ENCODE assay signal across 14 cellular contexts in genomic region chr3:123870033-123870432, GRCh38. TPM values are rescaled to one million over a fixed set of nuclear protein-coding genes. Genes with fewer than 3 reads are reported as not detected.
A peak's percentile ranks its signal among the peaks of the same experiment; 100 is the strongest.
DNase-seq lines count a peak whose midpoint lies in the region; ATAC-seq, FAIRE-seq and TF ChIP-seq lines count a peak whose summit lies in the region.
"Had no signal": no experiment of that assay in that cellular context is flagged by ENCODE, and none has a peak within 500 bp of the region (broad histone marks: within the 10 kb centered on the region; RNA-seq: fewer than 3 reads in every experiment).

No MANE protein-coding gene starts in this region.

- H3K27me3 ChIP-seq in dorsolateral prefrontal cortex, result no peaks in the 10 kb centered on the region

- H3K27ac Mint-ChIP-seq in activated CD8-positive, alpha-beta T cell treated with anti-CD3 and anti-CD28 coated beads for 36 hours, result no peak overlapping the region
- no peak overlapping the region for H3K27ac Mint-ChIP-seq in activated CD8-positive, alpha-beta T cell treated with anti-CD3 and anti-CD28 coated beads, Interleukin-2, amount 10 ng/mL, durations not matched to agents 7 days and 5 days
- H3K27ac Mint-ChIP-seq in stimulated activated effector memory CD8-positive, alpha-beta T cell treated with anti-CD3 and anti-CD28 coated beads, Interleukin-12 subunit alpha, Interleukin-12 subunit beta, amount 100 ng/mL, for 72 hours, result no peak overlapping the region

- no peak overlapping the region for H3K4me3 Mint-ChIP-seq in activated CD8-positive, alpha-beta T cell treated with anti-CD3 and anti-CD28 coated beads for 36 hours
- H3K4me3 Mint-ChIP-seq in activated CD8-positive, alpha-beta T cell treated with anti-CD3 and anti-CD28 coated beads, Interleukin-2, amount 10 ng/mL, durations not matched to agents 7 days and 5 days, result no peak overlapping the region
- no peak overlapping the region for H3K4me3 Mint-ChIP-seq in stimulated activated effector memory CD8-positive, alpha-beta T cell treated with anti-CD3 and anti-CD28 coated beads, Interleukin-12 subunit alpha, Interleukin-12 subunit beta, amount 100 ng/mL, for 72 hours

- TF ChIP-seq CTCF in activated CD8-positive, alpha-beta T cell treated with anti-CD3 and anti-CD28 coated beads for 36 hours (IDR thresholded peaks at IDR 0.05), result no peak
- TF ChIP-seq CTCF in epithelial cell of proximal tubule (conservative IDR thresholded peaks at IDR 0.05; ENCODE audit: low read depth, low read length) (no peak), dorsolateral prefrontal cortex (IDR thresholded peaks at IDR 0.05 in 54 of 56, conservative IDR thresholded peaks at IDR 0.05 in 2 of 56; ENCODE audit: low read depth in 1 of 56, partially characterized antibody in 56 of 56) (no peak)

- CTCF ChIA-PET in activated CD8-positive, alpha-beta T cell treated with anti-CD3 and anti-CD28 coated beads for 36 hours (lab: Charles Lee), result no interaction called here
- CTCF ChIA-PET in activated CD8-positive, alpha-beta T cell treated with anti-CD3 and anti-CD28 coated beads, Interleukin-2, amount 10 ng/mL, durations not matched to agents 7 days and 5 days (lab: Charles Lee), result no interaction called here

- DNase-seq in activated CD8-positive, alpha-beta T cell treated with anti-CD3 and anti-CD28 coated beads for 36 hours, result no peak
- DNase-seq in activated CD8-positive, alpha-beta T cell treated with anti-CD3 and anti-CD28 coated beads, Interleukin-2, amount 10 ng/mL, durations not matched to agents 7 days and 5 days, result no peak
- peak; percentile 80 for DNase-seq in RCC 7860 (ENCODE audit: low spot score)
- peak; percentile 52 for DNase-seq in epithelial cell of proximal tubule (ENCODE audit: low read depth)
- no peak for DNase-seq in stimulated activated effector memory CD8-positive, alpha-beta T cell treated with anti-CD3 and anti-CD28 coated beads, Interleukin-12 subunit alpha, Interleukin-12 subunit beta, amount 100 ng/mL, for 72 hours (ENCODE audit: low spot score in 2 of 2)
- DNase-seq in dorsolateral prefrontal cortex, result no peak
- no peak for DNase-seq in HuH-7 (ENCODE audit: low spot score)
- DNase-seq: activated CD8-positive, alpha-beta memory T cell treated with anti-CD3 and anti-CD28 coated beads, Interleukin-2, amount 50 U/mL, for 48 hours; dermis blood vessel endothelial cell; NCI-H1092 treated with DMSO at 0.1 percent for 48 hours had no signal

- POLR2A ChIA-PET in activated CD8-positive, alpha-beta T cell treated with anti-CD3 and anti-CD28 coated beads for 36 hours (lab: Charles Lee), result no interaction called here
- POLR2A ChIA-PET in activated CD8-positive, alpha-beta T cell treated with anti-CD3 and anti-CD28 coated beads, Interleukin-2, amount 10 ng/mL, durations not matched to agents 7 days and 5 days (lab: Charles Lee), result no interaction called here

- peak; percentile 20 for ATAC-seq in activated CD8-positive, alpha-beta T cell treated with anti-CD3 and anti-CD28 coated beads for 36 hours
- no peak for ATAC-seq in activated CD8-positive, alpha-beta T cell treated with anti-CD3 and anti-CD28 coated beads, Interleukin-2, amount 10 ng/mL, durations not matched to agents 7 days and 5 days
- peak; percentile 78 for ATAC-seq in stimulated activated effector memory CD8-positive, alpha-beta T cell treated with anti-CD3 and anti-CD28 coated beads, Interleukin-12 subunit alpha, Interleukin-12 subunit beta, amount 100 ng/mL, for 72 hours
- no peak for ATAC-seq in HG03025 (IDR thresholded peaks at IDR 0.05; ENCODE audit: low FRiP score, unreplicated experiment)
- ATAC-seq: A549 had no signal

- no peak overlapping the region for H3K4me3 ChIP-seq in epithelial cell of proximal tubule (ENCODE audit: low read depth, low read length)
- no peak overlapping the region for H3K4me3 ChIP-seq in dorsolateral prefrontal cortex
- H3K4me3 ChIP-seq: A549, HAP-1, SK-N-MC had no signal

- intact Hi-C loops in activated CD8-positive, alpha-beta T cell treated with anti-CD3 and anti-CD28 coated beads for 36 hours (cut with micrococcal nuclease), result no loop called here
- intact Hi-C loops in dorsolateral prefrontal cortex (cut with DNase I), result no loop called here

- H3K4me1 Mint-ChIP-seq in activated CD8-positive, alpha-beta T cell treated with anti-CD3 and anti-CD28 coated beads for 36 hours (ENCODE audit: low read depth), result no peaks in the 10 kb centered on the region
- H3K4me1 Mint-ChIP-seq in activated CD8-positive, alpha-beta T cell treated with anti-CD3 and anti-CD28 coated beads, Interleukin-2, amount 10 ng/mL, durations not matched to agents 7 days and 5 days (ENCODE audit: low read depth), result no peaks in the 10 kb centered on the region
- H3K4me1 Mint-ChIP-seq in stimulated activated effector memory CD8-positive, alpha-beta T cell treated with anti-CD3 and anti-CD28 coated beads, Interleukin-12 subunit alpha, Interleukin-12 subunit beta, amount 100 ng/mL, for 72 hours, result no peaks in the 10 kb centered on the region

- H3K9me3 Mint-ChIP-seq in activated CD8-positive, alpha-beta T cell treated with anti-CD3 and anti-CD28 coated beads for 36 hours, result peaks cover 5% of the 10 kb centered on the region
- H3K9me3 Mint-ChIP-seq in activated CD8-positive, alpha-beta T cell treated with anti-CD3 and anti-CD28 coated beads, Interleukin-2, amount 10 ng/mL, durations not matched to agents 7 days and 5 days (ENCODE audit: insufficient read depth), result no peaks in the 10 kb centered on the region
- no peaks in the 10 kb centered on the region for H3K9me3 Mint-ChIP-seq in stimulated activated effector memory CD8-positive, alpha-beta T cell treated with anti-CD3 and anti-CD28 coated beads, Interleukin-12 subunit alpha, Interleukin-12 subunit beta, amount 100 ng/mL, for 72 hours

- H3K36me3 Mint-ChIP-seq in activated CD8-positive, alpha-beta T cell treated with anti-CD3 and anti-CD28 coated beads for 36 hours (ENCODE audit: low read depth), result no peaks in the 10 kb centered on the region
- no peaks in the 10 kb centered on the region for H3K36me3 Mint-ChIP-seq in activated CD8-positive, alpha-beta T cell treated with anti-CD3 and anti-CD28 coated beads, Interleukin-2, amount 10 ng/mL, durations not matched to agents 7 days and 5 days (ENCODE audit: low read depth)
- no peaks in the 10 kb centered on the region for H3K36me3 Mint-ChIP-seq in stimulated activated effector memory CD8-positive, alpha-beta T cell treated with anti-CD3 and anti-CD28 coated beads, Interleukin-12 subunit alpha, Interleukin-12 subunit beta, amount 100 ng/mL, for 72 hours

- FAIRE-seq in RCC 7860 (lab: Jason Lieb, UNC), result peak; percentile 89
- FAIRE-seq: A549 had no signal

- H3K27ac ChIP-seq in dorsolateral prefrontal cortex, result no peak overlapping the region
- H3K27ac ChIP-seq: A549, SK-N-MC had no signal

- H3K27me3 Mint-ChIP-seq in activated CD8-positive, alpha-beta T cell treated with anti-CD3 and anti-CD28 coated beads for 36 hours, result peaks cover 4% of the 10 kb centered on the region
- H3K27me3 Mint-ChIP-seq in activated CD8-positive, alpha-beta T cell treated with anti-CD3 and anti-CD28 coated beads, Interleukin-2, amount 10 ng/mL, durations not matched to agents 7 days and 5 days (ENCODE audit: low read depth), result peaks cover 15% of the 10 kb centered on the region

RNA-seq across cellular contexts. Expression of gene MYLK, which starts 14.1 kb away (rescaled TPM):
- under 1 TPM in 1 of 2 experiments, not detected in 1; 0.34 TPM for total RNA-seq in activated CD8-positive, alpha-beta T cell treated with anti-CD3 and anti-CD28 coated beads for 36 hours
- total RNA-seq in activated CD8-positive, alpha-beta T cell treated with anti-CD3 and anti-CD28 coated beads, Interleukin-2, amount 10 ng/mL, durations not matched to agents 7 days and 5 days, result not detected
- total RNA-seq in epithelial cell of proximal tubule (81.4 TPM in 2 replicates), dorsolateral prefrontal cortex (100 to 1,000 TPM in 13 of 120 experiments, 10 to 100 TPM in 107; 27.6 to 135 (median 66.4) TPM)

Comparison
In these comparisons a context has a peak if more than half of its experiments do, and no peak if none do; other contexts are left out.
1. ATAC-seq: peak in activated CD8-positive, alpha-beta T cell treated with anti-CD3 and anti-CD28 coated beads for 36 hours (single experiment) and stimulated activated effector memory CD8-positive, alpha-beta T cell treated with anti-CD3 and anti-CD28 coated beads, Interleukin-12 subunit alpha, Interleukin-12 subunit beta, amount 100 ng/mL, for 72 hours (single experiment); none in activated CD8-positive, alpha-beta T cell treated with anti-CD3 and anti-CD28 coated beads, Interleukin-2, amount 10 ng/mL, durations not matched to agents 7 days and 5 days (single experiment) and HG03025 (single experiment).
2. DNase-seq: peak in RCC 7860 (single experiment) and epithelial cell of proximal tubule (single experiment); none in activated CD8-positive, alpha-beta T cell treated with anti-CD3 and anti-CD28 coated beads for 36 hours (single experiment), activated CD8-positive, alpha-beta T cell treated with anti-CD3 and anti-CD28 coated beads, Interleukin-2, amount 10 ng/mL, durations not matched to agents 7 days and 5 days (single experiment), stimulated activated effector memory CD8-positive, alpha-beta T cell treated with anti-CD3 and anti-CD28 coated beads, Interleukin-12 subunit alpha, Interleukin-12 subunit beta, amount 100 ng/mL, for 72 hours (0 of 2), dorsolateral prefrontal cortex (0 of 10) and HuH-7 (single experiment).
3. RNA of gene MYLK, which starts 14.1 kb away (total RNA-seq): 81.4 TPM in epithelial cell of proximal tubule and 27.6 to 135 TPM in dorsolateral prefrontal cortex; 0.34 TPM in activated CD8-positive, alpha-beta T cell treated with anti-CD3 and anti-CD28 coated beads for 36 hours and not detected in activated CD8-positive, alpha-beta T cell treated with anti-CD3 and anti-CD28 coated beads, Interleukin-2, amount 10 ng/mL, durations not matched to agents 7 days and 5 days; every median in the first group is over 10 times any median in the second.